ENCODE assay signal across 1 cellular context in the genomic region with DNA sequence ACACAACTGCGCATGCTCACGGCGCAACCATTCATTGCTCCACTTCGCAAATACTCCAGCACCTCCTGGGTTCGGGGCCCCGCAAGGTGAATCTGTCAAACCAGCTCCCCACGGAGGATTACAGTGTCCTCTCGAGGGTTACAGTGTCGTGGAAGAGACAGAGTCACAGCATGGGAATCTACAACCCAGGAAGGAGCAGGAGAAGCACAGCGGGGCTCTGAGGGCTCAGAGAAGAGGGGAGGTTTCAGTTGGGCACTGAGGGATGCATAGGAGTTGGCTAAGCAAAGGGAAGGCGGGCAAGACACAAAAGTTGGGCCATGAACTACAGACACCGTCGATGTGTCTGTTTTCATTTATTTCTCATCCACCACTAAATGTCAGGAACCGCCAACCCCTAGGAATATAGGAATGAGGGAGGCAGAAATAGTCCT.
A peak's percentile ranks its signal among the peaks of the same experiment; 100 is the strongest.
TF ChIP-seq lines count a peak whose summit lies in the region.

No MANE protein-coding gene starts in this region.

TF ChIP-seq in H1, 55 proteins besides CTCF, POLR2A, EP300 and RAD21:
- TF ChIP-seq RNF2 (IDR thresholded peaks at IDR 0.05; ENCODE audit: borderline replicate concordance, low read depth, low read length, missing control alignments, poor library complexity, severe bottlenecking) (no peak), CBX8 (IDR thresholded peaks at IDR 0.05; ENCODE audit: borderline replicate concordance, low read depth, low read length) (no peak), SIN3A (conservative IDR thresholded peaks at IDR 0.05 in 1 of 2, IDR thresholded peaks at IDR 0.05 in 1 of 2; ENCODE audit: low read depth in 1 of 2, low read length in 2 of 2) (0 out of 4 replicates have a peak, but pooled peaks have one; percentile 2 to 15), E2F6 (IDR thresholded peaks at IDR 0.05) (no peak), SAP30 (IDR thresholded peaks at IDR 0.05; ENCODE audit: insufficient read depth, insufficient replicate concordance, low read length) (no peak), RXRA (IDR thresholded peaks at IDR 0.05; ENCODE audit: insufficient read depth, low read depth, low read length) (no peak), BRCA1 (IDR thresholded peaks at IDR 0.05; ENCODE audit: low read depth, low read length) (no peak), USF2 (IDR thresholded peaks at IDR 0.05; ENCODE audit: low read length) (no peak), HDAC2 (IDR thresholded peaks at IDR 0.05; ENCODE audit: borderline replicate concordance in 1 of 2, low read depth in 2 of 2, low read length in 2 of 2) (no peak), TAF1 (IDR thresholded peaks at IDR 0.05; ENCODE audit: low read depth, low read length) (peak; percentile 14; the same call in 1 of the 2 replicates), BACH1 (IDR thresholded peaks at IDR 0.05; ENCODE audit: low read length) (no peak), TAF7 (optimal IDR thresholded peaks at IDR 0.05; ENCODE audit: borderline replicate concordance, low read depth, low read length) (no peak), SIRT6 (IDR thresholded peaks at IDR 0.05; ENCODE audit: low read length) (no peak), NRF1 (IDR thresholded peaks at IDR 0.05; ENCODE audit: low read depth, low read length) (peak; percentile 79)
- TF ChIP-seq, protein P1, sequence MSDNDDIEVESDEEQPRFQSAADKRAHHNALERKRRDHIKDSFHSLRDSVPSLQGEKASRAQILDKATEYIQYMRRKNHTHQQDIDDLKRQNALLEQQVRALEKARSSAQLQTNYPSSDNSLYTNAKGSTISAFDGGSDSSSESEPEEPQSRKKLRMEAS (IDR thresholded peaks at IDR 0.05), result no peak
